Comparison of ENCODE assay signal across 1 cellular context in the genomic region with DNA sequence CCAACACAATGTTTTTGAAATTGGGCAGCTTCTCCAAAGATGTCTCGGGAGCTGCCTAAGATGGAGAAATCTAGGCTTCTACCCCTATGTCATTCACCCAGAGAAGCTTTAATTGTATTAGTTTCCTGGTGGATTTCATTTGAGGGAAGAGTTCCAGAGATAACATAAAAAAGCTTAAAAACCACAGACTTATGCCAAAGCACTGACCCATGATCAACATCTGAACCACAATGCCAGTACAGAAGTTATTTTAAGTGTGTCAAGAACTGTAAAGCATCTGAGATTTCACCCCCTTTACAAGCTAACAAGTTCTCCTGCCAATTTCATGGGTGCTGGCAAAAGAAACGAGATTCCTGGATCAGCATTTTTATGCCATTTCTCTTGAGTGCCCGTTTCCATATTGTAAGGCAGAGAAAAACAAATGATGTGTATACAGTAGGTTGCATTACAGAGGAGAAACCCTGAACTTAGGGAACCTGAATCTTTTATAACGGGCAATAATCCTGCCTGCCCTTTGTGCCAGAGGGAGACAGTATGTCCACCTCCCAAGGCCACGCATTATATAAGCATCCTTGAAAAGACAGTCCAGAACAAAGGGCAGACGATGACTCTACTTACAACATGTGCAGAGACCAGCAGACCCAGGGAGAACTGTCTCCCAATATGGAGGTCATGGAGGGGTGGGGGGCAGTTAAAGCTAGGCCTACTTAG.
TF ChIP-seq lines count a peak whose summit lies in the region.

No MANE protein-coding gene starts in this region.

TF ChIP-seq in K562, 482 proteins besides CTCF, POLR2A, EP300 and RAD21:
- TF ChIP-seq, protein P1, sequence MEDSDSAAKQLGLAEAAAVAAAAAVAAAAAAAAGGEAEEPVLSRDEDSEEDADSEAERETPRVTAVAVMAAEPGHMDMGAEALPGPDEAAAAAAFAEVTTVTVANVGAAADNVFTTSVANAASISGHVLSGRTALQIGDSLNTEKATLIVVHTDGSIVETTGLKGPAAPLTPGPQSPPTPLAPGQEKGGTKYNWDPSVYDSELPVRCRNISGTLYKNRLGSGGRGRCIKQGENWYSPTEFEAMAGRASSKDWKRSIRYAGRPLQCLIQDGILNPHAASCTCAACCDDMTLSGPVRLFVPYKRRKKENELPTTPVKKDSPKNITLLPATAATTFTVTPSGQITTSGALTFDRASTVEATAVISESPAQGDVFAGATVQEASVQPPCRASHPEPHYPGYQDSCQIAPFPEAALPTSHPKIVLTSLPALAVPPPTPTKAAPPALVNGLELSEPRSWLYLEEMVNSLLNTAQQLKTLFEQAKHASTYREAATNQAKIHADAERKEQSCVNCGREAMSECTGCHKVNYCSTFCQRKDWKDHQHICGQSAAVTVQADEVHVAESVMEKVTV (CRISPR knock-in tag; IDR thresholded peaks at IDR 0.05), result no peak
- TF ChIP-seq TCF7L2 (IDR thresholded peaks at IDR 0.05; ENCODE audit: low read depth, low read length), result no peak
- no peak for TF ChIP-seq ZC3H11A (IDR thresholded peaks at IDR 0.05; ENCODE audit: low read depth, low read length)
- 0 out of 2 replicates have a peak, but pooled peaks have one; percentile 4 for TF ChIP-seq C11orf30 (IDR thresholded peaks at IDR 0.05; ENCODE audit: low read depth)
- TF ChIP-seq ZBED1 (IDR thresholded peaks at IDR 0.05), result no peak
- TF ChIP-seq SIRT6 (IDR thresholded peaks at IDR 0.05; ENCODE audit: low read depth, low read length), result no peak
- TF ChIP-seq POLR2H (tag; IDR thresholded peaks at IDR 0.05; ENCODE audit: low read depth), result no peak
- no peak for TF ChIP-seq ZC3H8 (IDR thresholded peaks at IDR 0.05)
